Comparison of ENCODE assay signal across 10 cellular contexts in genomic region chr19:3370728-3371591, GRCh38. TPM values are rescaled to one million over a fixed set of nuclear protein-coding genes. Genes with fewer than 3 reads are reported as not detected.
DNase-seq lines count a peak whose midpoint lies in the region; ATAC-seq, FAIRE-seq and TF ChIP-seq lines count a peak whose summit lies in the region.
"Had no signal": no experiment of that assay in that cellular context is flagged by ENCODE, and none has a peak within 500 bp of the region (broad histone marks: within the 10 kb centered on the region; RNA-seq: fewer than 3 reads in every experiment).

No MANE protein-coding gene starts in this region.

- H3K9me3 ChIP-seq in Loucy (ENCODE audit: insufficient read depth, low read depth, low read length) (no peaks in the 10 kb centered on the region), pancreas (no peaks in the 10 kb centered on the region)

- FAIRE-seq in pancreas (lab: Jason Lieb, UNC): no peak
- no peak for FAIRE-seq in urothelium cell line (lab: Jason Lieb, UNC)

- H3K9ac ChIP-seq in Loucy (ENCODE audit: low read depth, low read length, poor library complexity, severe bottlenecking): peak overlapping the region; percentile 58

- no peak for TF ChIP-seq CTCF in AG10803 (conservative IDR thresholded peaks at IDR 0.05; ENCODE audit: low read length)
- no peak for TF ChIP-seq CTCF in Loucy (conservative IDR thresholded peaks at IDR 0.05; ENCODE audit: low read length)
- no peak for TF ChIP-seq CTCF in foreskin fibroblast (IDR thresholded peaks at IDR 0.05; ENCODE audit: low read depth, low read length)
- TF ChIP-seq CTCF in pancreas (IDR thresholded peaks at IDR 0.05): no peak

- no peaks in the 10 kb centered on the region for H3K36me3 ChIP-seq in Loucy (ENCODE audit: insufficient read depth, low read length)
- no peaks in the 10 kb centered on the region for H3K36me3 ChIP-seq in pancreas

- H3K79me2 ChIP-seq in Loucy (ENCODE audit: insufficient read depth, low read length): peaks cover 97% of the 10 kb centered on the region

- no peak for DNase-seq in AG10803 (ENCODE audit: low read depth)
- no peak for DNase-seq in foreskin fibroblast
- no peak for DNase-seq in pancreas
- DNase-seq in NCI-H128 (lab: John Stamatoyannopoulos, UW; ENCODE audit: unreplicated experiment): no peak
- no peak for DNase-seq in NCI-H226
- DNase-seq in DMS153 treated with DMSO at 0.1 percent for 48 hours (lab: John Stamatoyannopoulos, UW; ENCODE audit: unreplicated experiment): no peak
- DNase-seq in urothelium cell line (ENCODE audit: low spot score): no peak
- DNase-seq: activated T-cell treated with anti-CD3 and anti-CD28 coated beads, Interleukin-2, amount 50 U/mL, for 4 hours; HCEC 1CT had no signal

- peaks cover 58% of the 10 kb centered on the region for H3K4me1 ChIP-seq in Loucy (ENCODE audit: insufficient read depth, low read length, poor library complexity, severe bottlenecking)
- H3K4me1 ChIP-seq in pancreas: peaks cover 5 to 26% (median 26%) of the 10 kb centered on the region in 3 donors

- no peaks in the 10 kb centered on the region for H3F3A ChIP-seq in Loucy (ENCODE audit: low read depth)

- H3K27ac ChIP-seq in pancreas: peak overlapping the region in 3 of 4 donors; percentile 96 to 98 (median 97)

- H2AFZ ChIP-seq in Loucy (ENCODE audit: low read length): no peak overlapping the region

- H3K4me2 ChIP-seq in Loucy (ENCODE audit: low read depth, low read length, poor library complexity, severe bottlenecking): peak overlapping the region; percentile 78

- H3K4me3 ChIP-seq in AG10803 (ENCODE audit: low read length) (peak overlapping the region; percentile 86), Loucy (ENCODE audit: low read length, poor library complexity, severe bottlenecking) (peak overlapping the region; percentile 23), foreskin fibroblast (ENCODE audit: low read depth in 1 of 2, low read length in 2 of 2) (peak overlapping the region; percentile 63 to 82), pancreas (peak overlapping the region in 2 of 4 donors; percentile 81 to 87)

- peaks cover 58% of the 10 kb centered on the region for H4K20me1 ChIP-seq in Loucy (ENCODE audit: insufficient read depth, low read length, poor library complexity, severe bottlenecking)

- intact Hi-C loops in pancreas (cut with DNase I): no loop called here

- no peak for ATAC-seq in pancreas
- ATAC-seq: activated T-cell treated with anti-CD3 and anti-CD28 coated beads, Interleukin-2, amount 50 U/mL, for 4 hours had no signal

- H3K27me3 ChIP-seq in Loucy (ENCODE audit: insufficient read depth, low read length, poor library complexity, severe bottlenecking) (peaks cover 5% of the 10 kb centered on the region), pancreas (no peaks in the 10 kb centered on the region)

- no peaks in the 10 kb centered on the region for H3K9me2 ChIP-seq in Loucy (replicated peaks; ENCODE audit: low read depth, low read length)

- WGBS in pancreas, 2 donors: 63 to 66% methylated on average over 25 of the region's 25 CpGs

RNA-seq across cellular contexts. Expression of gene NFIC, which starts 4.6 kb away (rescaled TPM):
- total RNA-seq in pancreas: 100 to 1,000 TPM; 106 to 203 (median 127) TPM
- 10 to 100 TPM; 21.3 to 74.9 TPM for polyA plus RNA-seq in pancreas
